ENCODE assay signal across 16 cellular contexts in genomic region chr13:110484290-110485048, GRCh38.
"Had no signal": no experiment of that assay in that cellular context is flagged by ENCODE, and none has a peak within 500 bp of the region (broad histone marks: within the 10 kb centered on the region; RNA-seq: fewer than 3 reads in every experiment).

No MANE protein-coding gene starts in this region.

- H3K4me1 ChIP-seq: thyroid gland had no signal

- H3K9me3 ChIP-seq: ovary, stomach, thyroid gland had no signal

- H3K4me3 ChIP-seq: cardiac muscle cell, ovary, stomach, thyroid gland had no signal

- DNase-seq: activated CD4-positive, alpha-beta T cell treated with anti-CD3 and anti-CD28 coated beads for 48 hours; activated CD8-positive, alpha-beta memory T cell treated with anti-CD3 and anti-CD28 coated beads, Interleukin-2, amount 50 U/mL, for 48 hours; activated CD8-positive, alpha-beta T cell treated with anti-CD3 and anti-CD28 coated beads, Interleukin-2, amount 10 ng/mL, durations not matched to agents 7 days and 5 days; activated naive CD4-positive, alpha-beta T cell treated with anti-CD3 and anti-CD28 coated beads for 36 hours; effector CD4-positive, alpha-beta T cell; immature natural killer cell; left cardiac atrium; mammary epithelial cell; ovary; stimulated activated CD4-positive, alpha-beta T cell treated with anti-CD3 and anti-CD28 coated beads, Interleukin-2, amount 100 ng/mL, for 48 hours; stomach; thyroid gland had no signal

- ATAC-seq: activated CD8-positive, alpha-beta T cell treated with anti-CD3 and anti-CD28 coated beads, Interleukin-2, amount 10 ng/mL, durations not matched to agents 7 days and 5 days; left cardiac atrium; SK-N-SH treated with all-trans-retinoic acid at 6 μM for 48 hours had no signal

- H3K36me3 Mint-ChIP-seq: immature natural killer cell had no signal

- H3K36me3 ChIP-seq: ovary had no signal

- H3K27me3 ChIP-seq: cardiac muscle cell, ovary, stomach, thyroid gland had no signal

- H3K4me1 Mint-ChIP-seq: immature natural killer cell, nephron had no signal

- H3K27ac ChIP-seq: cardiac muscle cell, ovary, thyroid gland had no signal

- H3K4me3 Mint-ChIP-seq: activated CD8-positive, alpha-beta T cell treated with anti-CD3 and anti-CD28 coated beads, Interleukin-2, amount 10 ng/mL, durations not matched to agents 7 days and 5 days; activated naive CD4-positive, alpha-beta T cell treated with anti-CD3 and anti-CD28 coated beads for 36 hours; immature natural killer cell; nephron had no signal

- H3K9me3 Mint-ChIP-seq: activated naive CD4-positive, alpha-beta T cell treated with anti-CD3 and anti-CD28 coated beads for 36 hours; immature natural killer cell; nephron had no signal

- H3K27ac Mint-ChIP-seq: activated CD8-positive, alpha-beta T cell treated with anti-CD3 and anti-CD28 coated beads, Interleukin-2, amount 10 ng/mL, durations not matched to agents 7 days and 5 days; activated naive CD4-positive, alpha-beta T cell treated with anti-CD3 and anti-CD28 coated beads for 36 hours; immature natural killer cell; nephron had no signal

- FAIRE-seq: colon had no signal
